8 cellular contexts compared by ENCODE assay signal in the genomic region with DNA sequence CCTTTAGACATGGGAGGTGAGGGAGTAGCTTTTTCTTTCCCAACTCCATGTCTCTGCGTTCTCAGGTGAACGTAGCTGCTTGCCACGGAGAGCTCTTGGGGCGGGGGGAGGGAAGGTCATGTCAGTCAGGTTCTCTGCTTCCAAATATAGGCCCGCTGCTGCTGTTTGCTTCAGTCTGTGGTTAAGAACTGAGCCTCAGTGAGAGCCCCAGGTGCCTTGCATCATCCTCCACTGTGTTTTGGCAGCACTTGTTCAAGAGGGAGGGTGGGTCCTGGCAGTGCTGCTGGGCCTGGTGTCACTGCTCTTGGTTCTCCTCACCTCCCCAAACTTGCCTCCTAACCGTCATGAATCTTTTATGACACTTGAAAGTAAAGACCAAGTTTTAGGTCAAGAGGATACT. TPM values are rescaled to one million over a fixed set of nuclear protein-coding genes. Genes with fewer than 3 reads are reported as not detected.
DNase-seq lines count a peak whose midpoint lies in the region; ATAC-seq and TF ChIP-seq lines count a peak whose summit lies in the region.

No MANE protein-coding gene starts in this region.

- no peaks in the 10 kb centered on the region for H3K4me1 ChIP-seq in Caco-2
- H3K4me1 ChIP-seq in GM23248 (ENCODE audit: insufficient read depth), result no peaks in the 10 kb centered on the region

- H3K27me3 ChIP-seq in Caco-2 (replicated peaks; ENCODE audit: control insufficient read depth, insufficient read depth, low read length) (no peaks in the 10 kb centered on the region), GM23248 (replicated peaks; ENCODE audit: insufficient read depth) (no peaks in the 10 kb centered on the region)

- no peaks in the 10 kb centered on the region for H4K20me1 ChIP-seq in GM23248 (ENCODE audit: insufficient read depth)

- H3K9me2 ChIP-seq in GM23248 (ENCODE audit: insufficient read depth), result no peaks in the 10 kb centered on the region

- in situ Hi-C loops in GM23248 (cut with MboI), result no loop called here

- intact Hi-C loops in Caco-2 (cut with micrococcal nuclease; ENCODE audit: unreplicated experiment), result no loop called here

- BruUV-seq in Caco-2 (replicated peaks; lab: Mats Ljungman, UMichigan), result no TSS peak

- H3K36me3 ChIP-seq in Caco-2 (ENCODE audit: control insufficient read depth, insufficient read depth, low read length), result peaks cover under 1% of the 10 kb centered on the region; the same call in 1 of the 2 replicates
- 0 out of 2 replicates have a peak, but pooled peaks cover 5% of the 10 kb centered on the region for H3K36me3 ChIP-seq in GM23248 (ENCODE audit: low read depth)

- H3K36me3 Mint-ChIP-seq in Caco-2 (ENCODE audit: insufficient read depth, unreplicated experiment), result peaks cover 5% of the 10 kb centered on the region

- H3K9ac ChIP-seq in GM23248, result no peak overlapping the region

- peak; percentile 64 for DNase-seq in activated CD4-positive, alpha-beta T cell treated with anti-CD3 and anti-CD28 coated beads, Interleukin-2, amount 50 U/mL, for 1 hour
- peak; percentile 73 for DNase-seq in stimulated activated CD4-positive, alpha-beta T cell treated with anti-CD3 and anti-CD28 coated beads, Interleukin-15, amount 100 ng/mL, for 24 hours
- no peak for DNase-seq in Caco-2
- DNase-seq in GM23248, result no peak
- DNase-seq in COR-L47 (lab: John Stamatoyannopoulos, UW), result no peak
- no peak for DNase-seq in NCI-H1092 (lab: John Stamatoyannopoulos, UW)

- no peak for TF ChIP-seq CTCF in Caco-2 (IDR thresholded peaks at IDR 0.05; ENCODE audit: insufficient read depth in 1 of 2, low read depth in 1 of 2, low read length in 1 of 2, severe bottlenecking in 1 of 2, unreplicated experiment in 1 of 2)

- ATAC-seq in GM19025 (IDR thresholded peaks at IDR 0.05; ENCODE audit: low read depth, unreplicated experiment) (peak; percentile 98), HG03066 (IDR thresholded peaks at IDR 0.05; ENCODE audit: low read depth, unreplicated experiment) (peak; percentile 92)

- CTCF ChIA-PET in Caco-2 (lab: Charles Lee), result no interaction called here

- H3K9me3 Mint-ChIP-seq in Caco-2 (ENCODE audit: unreplicated experiment), result no peaks in the 10 kb centered on the region

- H3K9me3 ChIP-seq in Caco-2, result no peaks in the 10 kb centered on the region
- no peaks in the 10 kb centered on the region for H3K9me3 ChIP-seq in GM23248 (ENCODE audit: low read depth)

- no peak overlapping the region for H3K4me2 ChIP-seq in GM23248 (ENCODE audit: unreplicated experiment)

- no peak overlapping the region for H3K27ac ChIP-seq in GM23248

- POLR2A ChIA-PET in Caco-2 (lab: Charles Lee), result no interaction called here

- no peaks in the 10 kb centered on the region for H3K4me1 Mint-ChIP-seq in Caco-2 (ENCODE audit: low read depth, unreplicated experiment)

- H2AFZ ChIP-seq in GM23248, result no peak overlapping the region

- H3K27me3 Mint-ChIP-seq in Caco-2 (ENCODE audit: insufficient read depth, unreplicated experiment), result no peaks in the 10 kb centered on the region

- WGBS in GM23248 (ENCODE audit: low coverage in 1 of 2, low lambda C conversion rate in 2 of 2, missing lambda C conversion rate in 2 of 2), 2 experiments, result 93 to 96% methylated on average over 6 of the region's 6 CpGs

- no peak overlapping the region for H3K4me3 Mint-ChIP-seq in Caco-2 (ENCODE audit: unreplicated experiment)

- H3K79me2 ChIP-seq in GM23248 (ENCODE audit: insufficient read depth), result no peaks in the 10 kb centered on the region

- no peak overlapping the region for H3K27ac Mint-ChIP-seq in Caco-2 (ENCODE audit: unreplicated experiment)

- H3K4me3 ChIP-seq in Caco-2 (ENCODE audit: low read depth, low read length) (no peak overlapping the region), GM23248 (no peak overlapping the region)

- H3F3A ChIP-seq in GM23248 (ENCODE audit: insufficient read depth), result no peaks in the 10 kb centered on the region

RNA-seq across cellular contexts. Expression of gene HADH, which starts 46.6 kb away (rescaled TPM):
- total RNA-seq in Caco-2 (2022), result 35.8 and 38.1 TPM in 2 replicates
- total RNA-seq in GM23248 (2014; rRNA removed; shearing (Covaris generic)), result 4.0 and 4.5 TPM in 2 replicates
- 30.1 and 30.8 TPM in 2 replicates for polyA plus RNA-seq in GM23248 (2016; fragmentation: Nextera tagmentation; extraction: Ambion mirVana)

Comparison
In these comparisons a context has a peak if more than half of its experiments do, and no peak if none do; other contexts are left out.
1. DNase-seq: peak in activated CD4-positive, alpha-beta T cell treated with anti-CD3 and anti-CD28 coated beads, Interleukin-2, amount 50 U/mL, for 1 hour (single experiment) and stimulated activated CD4-positive, alpha-beta T cell treated with anti-CD3 and anti-CD28 coated beads, Interleukin-15, amount 100 ng/mL, for 24 hours (single experiment); none in Caco-2 (0 of 2), GM23248 (single experiment), COR-L47 (single experiment) and NCI-H1092 (single experiment).